ENCODE assay signal across 24 cellular contexts in the genomic region with DNA sequence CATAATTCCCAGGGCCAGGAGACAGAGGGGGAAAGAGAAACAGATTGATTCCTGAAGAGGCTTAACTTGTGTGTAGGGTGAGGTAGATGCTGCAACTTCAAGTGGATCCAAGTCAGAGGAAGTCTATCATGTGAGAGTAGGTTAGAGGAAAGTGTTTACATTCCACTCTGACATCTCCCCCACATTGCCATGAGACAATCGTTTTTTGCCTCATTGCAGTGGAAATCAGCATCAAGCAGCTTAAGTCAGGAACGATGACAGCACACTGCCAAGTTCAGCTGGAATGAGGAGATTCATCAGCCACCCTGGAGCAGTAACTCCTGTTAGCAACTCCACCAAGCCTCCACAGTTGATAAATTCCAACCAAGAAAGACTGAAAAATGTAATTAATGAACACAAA.
DNase-seq lines count a peak whose midpoint lies in the region; ATAC-seq and TF ChIP-seq lines count a peak whose summit lies in the region.
"Had no signal": no experiment of that assay in that cellular context is flagged by ENCODE, and none has a peak within 500 bp of the region (broad histone marks: within the 10 kb centered on the region; RNA-seq: fewer than 3 reads in every experiment).

No MANE protein-coding gene starts in this region.

- H3K9me3 Mint-ChIP-seq in activated T-helper 2 cell treated with anti-CD3 and anti-CD28 coated beads, Interferon-gamma antibody, Interleukin-2, Interleukin-4, amounts not matched to agents 10 μg/mL and 5 μg/mL and 100 μg/mL, durations not matched to agents 14 hours and 24 hours and 36 hours = no peaks in the 10 kb centered on the region
- H3K9me3 Mint-ChIP-seq: activated T-helper 17 cell treated with anti-CD3 and anti-CD28 coated beads, Interleukin-2, amount 50 U/mL, for 72 hours; CD8-positive, alpha-beta T cell; mesothelial cell of epicardium; neural crest cell had no signal

- H3K27ac Mint-ChIP-seq in activated T-helper 2 cell treated with anti-CD3 and anti-CD28 coated beads, Interferon-gamma antibody, Interleukin-2, Interleukin-4, amounts not matched to agents 10 μg/mL and 5 μg/mL and 100 μg/mL, durations not matched to agents 14 hours and 24 hours and 36 hours = no peak overlapping the region
- H3K27ac Mint-ChIP-seq: activated T-helper 17 cell treated with anti-CD3 and anti-CD28 coated beads, Interleukin-2, amount 50 U/mL, for 72 hours; CD8-positive, alpha-beta T cell; mesothelial cell of epicardium had no signal

- no peak overlapping the region for H3K9ac ChIP-seq in adipocyte (ENCODE audit: low read length)

- no peak for TF ChIP-seq CTCF in fibroblast of pulmonary artery (IDR thresholded peaks at IDR 0.05; ENCODE audit: low read length, missing control alignments)

- DNase-seq in H4 (ENCODE audit: low spot score) (peak; percentile 45), adipocyte (ENCODE audit: low read depth) (peak; percentile 56), fibroblast of pulmonary artery (ENCODE audit: low read depth) (peak; percentile 86), skeletal muscle cell (ENCODE audit: low read depth) (peak; percentile 47)
- no peak for DNase-seq in activated T-helper 2 cell treated with anti-CD3 and anti-CD28 coated beads, Interferon-gamma antibody, Interleukin-2, Interleukin-4, amounts not matched to agents 10 μg/mL and 5 μg/mL and 100 μg/mL, durations not matched to agents 14 hours and 24 hours and 36 hours (ENCODE audit: low spot score)
- DNase-seq: activated CD4-positive, CD25-positive, alpha-beta regulatory T cell; aorta; CD8-positive, alpha-beta T cell; colonic mucosa; DND-41; hippocampal formation; MG63; NCI-H187 treated with DMSO at 0.1 percent for 48 hours; NCI-H526; SHP77; stomach; T-helper 2 cell; upper lobe of left lung had no signal

- no peaks in the 10 kb centered on the region for H3K36me3 ChIP-seq in adipocyte (ENCODE audit: control insufficient read depth, insufficient read depth, low read length, severe bottlenecking)
- H3K36me3 ChIP-seq: colonic mucosa, MG63, stomach, upper lobe of left lung had no signal

- H3K27me3 ChIP-seq in adipocyte (replicated peaks; ENCODE audit: control insufficient read depth, insufficient read depth, low read length) = no peaks in the 10 kb centered on the region
- H3K27me3 ChIP-seq: colonic mucosa, MG63, stomach, upper lobe of left lung had no signal

- no peaks in the 10 kb centered on the region for H3K4me1 ChIP-seq in adipocyte (ENCODE audit: control insufficient read depth, insufficient read depth, low read length)
- H3K4me1 ChIP-seq: colonic mucosa, stomach, upper lobe of left lung had no signal

- no peaks in the 10 kb centered on the region for H3K9me3 ChIP-seq in adipocyte (ENCODE audit: control insufficient read depth, low read length)
- H3K9me3 ChIP-seq: colonic mucosa, MG63, stomach, upper lobe of left lung had no signal

- no peak for ATAC-seq in HG02798 (IDR thresholded peaks at IDR 0.05; ENCODE audit: poor library complexity, unreplicated experiment)
- ATAC-seq in HG02571 (IDR thresholded peaks at IDR 0.05; ENCODE audit: unreplicated experiment) = no peak
- ATAC-seq in HG03520 (IDR thresholded peaks at IDR 0.05; ENCODE audit: unreplicated experiment) = no peak
- ATAC-seq: activated T-helper 17 cell treated with anti-CD3 and anti-CD28 coated beads, Interleukin-2, amount 50 U/mL, for 72 hours; CD8-positive, alpha-beta T cell had no signal

- H3K36me3 Mint-ChIP-seq in activated T-helper 2 cell treated with anti-CD3 and anti-CD28 coated beads, Interferon-gamma antibody, Interleukin-2, Interleukin-4, amounts not matched to agents 10 μg/mL and 5 μg/mL and 100 μg/mL, durations not matched to agents 14 hours and 24 hours and 36 hours (ENCODE audit: low read depth) = no peaks in the 10 kb centered on the region
- H3K36me3 Mint-ChIP-seq: CD8-positive, alpha-beta T cell; mesothelial cell of epicardium had no signal

- no peak overlapping the region for H3K4me3 Mint-ChIP-seq in activated T-helper 2 cell treated with anti-CD3 and anti-CD28 coated beads, Interferon-gamma antibody, Interleukin-2, Interleukin-4, amounts not matched to agents 10 μg/mL and 5 μg/mL and 100 μg/mL, durations not matched to agents 14 hours and 24 hours and 36 hours (ENCODE audit: low read depth)
- H3K4me3 Mint-ChIP-seq: activated T-helper 17 cell treated with anti-CD3 and anti-CD28 coated beads, Interleukin-2, amount 50 U/mL, for 72 hours; CD8-positive, alpha-beta T cell; mesothelial cell of epicardium; neural crest cell had no signal

- intact Hi-C loops in activated T-helper 2 cell treated with anti-CD3 and anti-CD28 coated beads, Interferon-gamma antibody, Interleukin-2, Interleukin-4, amounts not matched to agents 10 μg/mL and 5 μg/mL and 100 μg/mL, durations not matched to agents 14 hours and 24 hours and 36 hours (cut with micrococcal nuclease) = no loop called here

- no peaks in the 10 kb centered on the region for H3K27me3 Mint-ChIP-seq in activated T-helper 2 cell treated with anti-CD3 and anti-CD28 coated beads, Interferon-gamma antibody, Interleukin-2, Interleukin-4, amounts not matched to agents 10 μg/mL and 5 μg/mL and 100 μg/mL, durations not matched to agents 14 hours and 24 hours and 36 hours (ENCODE audit: low read depth)
- H3K27me3 Mint-ChIP-seq: activated T-helper 17 cell treated with anti-CD3 and anti-CD28 coated beads, Interleukin-2, amount 50 U/mL, for 72 hours had no signal

- H3K4me3 ChIP-seq in adipocyte (ENCODE audit: low read length) (no peak overlapping the region), fibroblast of pulmonary artery (replicated peaks; ENCODE audit: low read depth, low read length) (no peak overlapping the region), skeletal muscle cell (ENCODE audit: low read depth, low read length) (no peak overlapping the region)
- H3K4me3 ChIP-seq: colonic mucosa, MG63, stomach, upper lobe of left lung had no signal

- no peaks in the 10 kb centered on the region for H3K4me1 Mint-ChIP-seq in activated T-helper 2 cell treated with anti-CD3 and anti-CD28 coated beads, Interferon-gamma antibody, Interleukin-2, Interleukin-4, amounts not matched to agents 10 μg/mL and 5 μg/mL and 100 μg/mL, durations not matched to agents 14 hours and 24 hours and 36 hours (ENCODE audit: low read depth)
- H3K4me1 Mint-ChIP-seq: activated T-helper 17 cell treated with anti-CD3 and anti-CD28 coated beads, Interleukin-2, amount 50 U/mL, for 72 hours; mesothelial cell of epicardium had no signal
